Comparison of ENCODE assay signal across 8 cellular contexts in genomic region chr4:114598191-114599121, GRCh38. TPM values are rescaled to one million over a fixed set of nuclear protein-coding genes. Genes with fewer than 3 reads are reported as not detected.
DNase-seq lines count a peak whose midpoint lies in the region; ATAC-seq and TF ChIP-seq lines count a peak whose summit lies in the region.

Gene UGT8, plus strand, starts transcription at chr4:114598807. Its CDS starts 24,074 bp downstream, at chr4:114622881.

- intact Hi-C loops in activated naive CD4-positive, alpha-beta T cell treated with anti-CD3 and anti-CD28 coated beads for 36 hours (cut with micrococcal nuclease): no loop called here
- intact Hi-C loops in ovary (cut with DNase I): no loop called here

- peaks cover 43% of the 10 kb centered on the region for H3K27me3 Mint-ChIP-seq in activated naive CD4-positive, alpha-beta T cell treated with anti-CD3 and anti-CD28 coated beads for 36 hours (ENCODE audit: low read depth)

- H3K36me3 Mint-ChIP-seq in activated naive CD4-positive, alpha-beta T cell treated with anti-CD3 and anti-CD28 coated beads for 36 hours (ENCODE audit: low read depth): no peaks in the 10 kb centered on the region

- WGBS in ovary, 3 donors: 1% methylated on average over 62 to 82 of the region's 84 CpGs

- H3K27me3 ChIP-seq in cardiac muscle cell: peaks cover 62% of the 10 kb centered on the region
- no peaks in the 10 kb centered on the region for H3K27me3 ChIP-seq in ovary

- CTCF ChIA-PET in activated naive CD4-positive, alpha-beta T cell treated with anti-CD3 and anti-CD28 coated beads for 36 hours (lab: Charles Lee): interaction anchor here (1.2 kb wide), 2 partner anchors 58 to 210 kb away, joined by 3 read pairs; no protein-coding TSS in a partner anchor

- H3K4me3 Mint-ChIP-seq in activated naive CD4-positive, alpha-beta T cell treated with anti-CD3 and anti-CD28 coated beads for 36 hours: peak within 1 kb of the TSS; percentile 52

- H3K36me3 ChIP-seq in cardiac muscle cell (no peaks in the 10 kb centered on the region), ovary (no peaks in the 10 kb centered on the region)

- H3K9me3 Mint-ChIP-seq in activated naive CD4-positive, alpha-beta T cell treated with anti-CD3 and anti-CD28 coated beads for 36 hours: no peaks in the 10 kb centered on the region

- peak within 1 kb of the TSS; percentile 44 for H3K4me3 ChIP-seq in cardiac muscle cell
- H3K4me3 ChIP-seq in ovary: peak within 1 kb of the TSS; percentile 29

- no peak within 1 kb of the TSS for H3K27ac Mint-ChIP-seq in activated naive CD4-positive, alpha-beta T cell treated with anti-CD3 and anti-CD28 coated beads for 36 hours

- H3K27ac ChIP-seq in cardiac muscle cell: no peak within 1 kb of the TSS
- H3K27ac ChIP-seq in ovary: no peak within 1 kb of the TSS

- TF ChIP-seq EP300 in ovary (IDR thresholded peaks at IDR 0.05): no peak

- in situ Hi-C loops in ACHN (cut with HindIII; ENCODE audit: low pct_ligation_motif_present, low pct_unique_long_range_greater_than_20kb, low sequenced_read_pairs): no loop called here

- H3K4me1 Mint-ChIP-seq in activated naive CD4-positive, alpha-beta T cell treated with anti-CD3 and anti-CD28 coated beads for 36 hours (ENCODE audit: low read depth): peaks cover 15% of the 10 kb centered on the region

- TF ChIP-seq POLR2A in ovary (IDR thresholded peaks at IDR 0.05): no peak

- ATAC-seq in GM18858 (IDR thresholded peaks at IDR 0.05; ENCODE audit: unreplicated experiment) (peak; percentile 29), HG03108 (IDR thresholded peaks at IDR 0.05; ENCODE audit: unreplicated experiment) (peak; percentile 27)

- DNase-seq in ACHN: peak; percentile 76
- DNase-seq in NCI-H526 (lab: John Stamatoyannopoulos, UW): peak; percentile 86 to 96
- DNase-seq in activated naive CD4-positive, alpha-beta T cell treated with anti-CD3 and anti-CD28 coated beads for 36 hours: peak; percentile 48
- peak; percentile 22 to 66 for DNase-seq in cardiac muscle cell (ENCODE audit: low read depth in 1 of 2, low spot score in 1 of 2)
- DNase-seq in ovary: peak in 1 of 5 donors; percentile 17
- no peak for DNase-seq in GOT3 (lab: John Stamatoyannopoulos, UW)

- H3K9me3 ChIP-seq in cardiac muscle cell (ENCODE audit: low read depth) (no peaks in the 10 kb centered on the region), ovary (peaks cover 0 to 4% of the 10 kb centered on the region in 2 donors)

- TF ChIP-seq CTCF in cardiac muscle cell (IDR thresholded peaks at IDR 0.05; ENCODE audit: low read depth, low read length) (no peak), ovary (IDR thresholded peaks at IDR 0.05) (no peak)

- H3K4me1 ChIP-seq in cardiac muscle cell (ENCODE audit: low read depth) (no peaks in the 10 kb centered on the region), ovary (ENCODE audit: insufficient read depth) (no peaks in the 10 kb centered on the region)

RNA-seq across cellular contexts. Expression of gene UGT8, which starts in this region (rescaled TPM):
- not detected for total RNA-seq in activated naive CD4-positive, alpha-beta T cell treated with anti-CD3 and anti-CD28 coated beads for 36 hours
- 0.18 and 0.36 TPM in 2 replicates for total RNA-seq in cardiac muscle cell
- 0.43 and 0.74 TPM in 2 replicates for polyA plus RNA-seq in cardiac muscle cell
- 1 to 10 TPM in 1 of 7 donors, under 1 TPM in 4, not detected in 2; 0.35 to 4.5 (median 0.74) TPM for total RNA-seq in ovary
- under 1 TPM; 0.04 to 0.12 TPM for polyA plus RNA-seq in ovary

Comparison
In these comparisons a context has a peak if more than half of its experiments do, and no peak if none do; other contexts are left out.
1. Peak in DNase-seq in activated naive CD4-positive, alpha-beta T cell treated with anti-CD3 and anti-CD28 coated beads for 36 hours; RNA of the gene not detected or under 1 TPM.
2. Peak in DNase-seq and H3K4me3 ChIP-seq in cardiac muscle cell; RNA of the gene not detected or under 1 TPM.